8 cellular contexts compared by ENCODE assay signal in the genomic region with DNA sequence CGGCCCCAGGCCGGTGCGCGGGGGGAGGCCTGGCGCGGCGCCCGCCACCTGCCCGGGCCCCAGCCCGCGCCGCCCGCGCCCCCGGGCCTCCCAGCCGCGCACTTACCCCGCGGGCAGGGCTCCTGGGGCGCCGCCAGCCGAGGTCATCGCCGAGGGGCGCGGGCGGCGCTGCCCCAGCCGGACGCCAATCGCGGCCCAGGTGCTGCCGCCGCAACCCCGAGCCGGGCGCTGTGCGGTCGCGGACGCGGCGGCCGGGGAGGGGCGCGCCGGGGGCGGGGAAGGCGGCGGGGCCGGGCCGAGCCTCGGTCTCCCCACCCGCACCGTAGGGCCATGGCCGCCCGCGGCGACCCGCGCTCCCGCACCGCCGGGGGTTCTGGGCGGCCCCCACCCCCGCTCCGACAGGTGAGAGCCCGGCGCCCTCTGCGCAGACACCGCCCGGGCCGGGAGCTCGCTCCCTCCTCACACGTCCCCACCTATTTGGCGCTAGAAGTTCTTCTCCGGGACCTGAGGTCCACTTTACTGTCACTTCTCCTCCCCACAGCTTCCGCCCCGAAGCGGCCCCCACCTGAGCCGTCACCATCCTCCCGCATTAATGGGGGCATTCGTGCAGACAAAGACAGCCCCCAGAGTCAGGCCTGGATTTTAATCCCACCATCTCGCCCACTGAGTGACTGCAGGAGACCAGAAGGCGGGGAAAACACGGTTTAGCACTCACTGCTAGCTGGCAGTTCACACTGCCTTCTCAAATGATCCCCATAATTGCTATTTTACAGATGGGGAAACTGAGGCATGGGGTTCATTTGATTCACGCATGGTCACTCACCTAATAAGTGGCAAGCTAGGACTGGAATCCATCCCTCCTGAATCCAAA. TPM values are rescaled to one million over a fixed set of nuclear protein-coding genes. Genes with fewer than 3 reads are reported as not detected.
DNase-seq lines count a peak whose midpoint lies in the region; ATAC-seq and TF ChIP-seq lines count a peak whose summit lies in the region.

A gene (minus strand): TSS at position 232 of the 871 bp plus-strand sequence. CDS start 85 bp downstream, at position 147.

- no peaks in the 10 kb centered on the region for H3K9me2 ChIP-seq in OCI-LY7 (ENCODE audit: insufficient read depth, low read length)

- H3F3A ChIP-seq in neural progenitor cell (ENCODE audit: low read depth): peaks cover 3% of the 10 kb centered on the region

- no peaks in the 10 kb centered on the region for H3K9me3 Mint-ChIP-seq in neural progenitor cell

- H4K20me1 ChIP-seq in OCI-LY7 (ENCODE audit: insufficient read depth, low read length) (no peaks in the 10 kb centered on the region), neural progenitor cell (ENCODE audit: low read depth) (no peaks in the 10 kb centered on the region)

- H3K27me3 ChIP-seq in esophagus muscularis mucosa: peaks cover 0 to 31% (median 5%) of the 10 kb centered on the region in 4 donors
- H3K27me3 ChIP-seq in neural progenitor cell: peaks cover 28% of the 10 kb centered on the region

- no peaks in the 10 kb centered on the region for H3K36me3 Mint-ChIP-seq in neural progenitor cell

- TF ChIP-seq CTCF in OCI-LY7 (conservative IDR thresholded peaks at IDR 0.05; ENCODE audit: low read length) (no peak), esophagus muscularis mucosa (IDR thresholded peaks at IDR 0.05) (no peak), neural progenitor cell (IDR thresholded peaks at IDR 0.05) (no peak)

- H3K27me3 Mint-ChIP-seq in neural progenitor cell (ENCODE audit: insufficient read depth, low read depth): peaks cover 27% of the 10 kb centered on the region

- H3K4me1 ChIP-seq in OCI-LY7 (ENCODE audit: insufficient read depth, low read length, poor library complexity, severe bottlenecking): no peaks in the 10 kb centered on the region
- peaks cover 17 to 19% (median 17%) of the 10 kb centered on the region in 4 donors for H3K4me1 ChIP-seq in esophagus muscularis mucosa
- H3K4me1 ChIP-seq in neural progenitor cell: peaks cover 3% of the 10 kb centered on the region

- no peak for TF ChIP-seq EP300 in esophagus muscularis mucosa (IDR thresholded peaks at IDR 0.05)

- no peak within 1 kb of the TSS for H3K9ac ChIP-seq in neural progenitor cell

- no peak for ATAC-seq in GM19328 (IDR thresholded peaks at IDR 0.05; ENCODE audit: unreplicated experiment)

- H3K4me3 Mint-ChIP-seq in neural progenitor cell: peak within 1 kb of the TSS; percentile 87

- H3K4me3 ChIP-seq in OCI-LY7 (ENCODE audit: low read depth, low read length, poor library complexity, severe bottlenecking) (no peak within 1 kb of the TSS), esophagus muscularis mucosa (peak within 1 kb of the TSS; percentile 47 to 67 (median 52)), neural progenitor cell (peak within 1 kb of the TSS; percentile 70)

- POLR2A ChIA-PET in OCI-LY7 (lab: Charles Lee): no interaction called here

- no peak within 1 kb of the TSS for H2AFZ ChIP-seq in OCI-LY7 (ENCODE audit: low read length)
- H2AFZ ChIP-seq in neural progenitor cell (replicated peaks): peak within 1 kb of the TSS; percentile 95

- H3K27ac ChIP-seq in OCI-LY7 (ENCODE audit: low read depth, low read length, poor library complexity, severe bottlenecking) (no peak within 1 kb of the TSS), esophagus muscularis mucosa (replicated peaks in 1 of 4) (no peak within 1 kb of the TSS), neural progenitor cell (no peak within 1 kb of the TSS)

- H3K9me3 ChIP-seq in OCI-LY7 (ENCODE audit: low read length): no peaks in the 10 kb centered on the region
- no peaks in the 10 kb centered on the region for H3K9me3 ChIP-seq in esophagus muscularis mucosa
- no peaks in the 10 kb centered on the region for H3K9me3 ChIP-seq in neural progenitor cell (ENCODE audit: low read depth)

- no peak for TF ChIP-seq POLR2A in esophagus muscularis mucosa (IDR thresholded peaks at IDR 0.05; ENCODE audit: low read depth)

- no peaks in the 10 kb centered on the region for H3K79me2 ChIP-seq in OCI-LY7 (ENCODE audit: insufficient read depth, low read depth, low read length)
- no peaks in the 10 kb centered on the region for H3K79me2 ChIP-seq in neural progenitor cell (ENCODE audit: low read depth)

- intact Hi-C loops in OCI-LY7 (cut with micrococcal nuclease; ENCODE audit: unreplicated experiment) (no loop called here), esophagus muscularis mucosa (cut with DNase I) (no loop called here)

- WGBS in esophagus muscularis mucosa: 10% methylated on average over 15 of the region's 87 CpGs

- H3K4me1 Mint-ChIP-seq in neural progenitor cell: peaks cover 16% of the 10 kb centered on the region

- CTCF ChIA-PET in OCI-LY7 (lab: Charles Lee; ENCODE audit: unreplicated experiment): no interaction called here

- H3K36me3 ChIP-seq in OCI-LY7 (ENCODE audit: insufficient read depth, low read length) (no peaks in the 10 kb centered on the region), esophagus muscularis mucosa (no peaks in the 10 kb centered on the region), neural progenitor cell (no peaks in the 10 kb centered on the region)

- H3K4me2 ChIP-seq in OCI-LY7 (ENCODE audit: low read length): peak within 1 kb of the TSS; percentile 2; the same call in 1 of the 2 replicates
- H3K4me2 ChIP-seq in neural progenitor cell: peak within 1 kb of the TSS; percentile 99

- peak within 1 kb of the TSS; percentile 81 for H3K27ac Mint-ChIP-seq in neural progenitor cell

- DNase-seq in NCI-H1417 (lab: John Stamatoyannopoulos, UW) (peak in 2 of 3 experiments; percentile 68 to 73), NCI-H1417 treated with DMSO at 0.1 percent for 48 hours (lab: John Stamatoyannopoulos, UW) (no peak), OCI-LY7 (ENCODE audit: low spot score) (no peak), esophagus muscularis mucosa (ENCODE audit: extremely low spot score) (no peak), neural progenitor cell (ENCODE audit: low spot score) (peak; percentile 58), NCI-H1436 treated with DMSO at 0.1 percent for 48 hours (lab: John Stamatoyannopoulos, UW) (no peak), globus pallidus (ENCODE audit: low spot score) (no peak)

- BruUV-seq in OCI-LY7 (replicated peaks; lab: Mats Ljungman, UMichigan): no TSS peak

RNA-seq across cellular contexts. Expression of the gene that starts here (rescaled TPM):
- total RNA-seq in OCI-LY7 (2014; rRNA removed; shearing (Covaris generic)): not detected in 2 replicates
- total RNA-seq in OCI-LY7 (2022) (not detected in 2 replicates), esophagus muscularis mucosa (1 to 10 TPM in 1 of 4 donors, under 1 TPM in 2, not detected in 1; 0.17 to 2.5 (median 0.52) TPM), neural progenitor cell (ENCODE audit: low replicate concordance) (0.94 and 1.2 TPM in 2 replicates)

Comparison
In these comparisons a context has a peak if more than half of its experiments do, and no peak if none do; other contexts are left out.
1. DNase-seq: peak in NCI-H1417 (2 of 3) and neural progenitor cell (single experiment); none in NCI-H1417 treated with DMSO at 0.1 percent for 48 hours (single experiment), OCI-LY7 (single experiment), esophagus muscularis mucosa (single experiment), NCI-H1436 treated with DMSO at 0.1 percent for 48 hours (single experiment) and globus pallidus (single experiment).